ENCODE assay signal across 18 cellular contexts in the genomic region with DNA sequence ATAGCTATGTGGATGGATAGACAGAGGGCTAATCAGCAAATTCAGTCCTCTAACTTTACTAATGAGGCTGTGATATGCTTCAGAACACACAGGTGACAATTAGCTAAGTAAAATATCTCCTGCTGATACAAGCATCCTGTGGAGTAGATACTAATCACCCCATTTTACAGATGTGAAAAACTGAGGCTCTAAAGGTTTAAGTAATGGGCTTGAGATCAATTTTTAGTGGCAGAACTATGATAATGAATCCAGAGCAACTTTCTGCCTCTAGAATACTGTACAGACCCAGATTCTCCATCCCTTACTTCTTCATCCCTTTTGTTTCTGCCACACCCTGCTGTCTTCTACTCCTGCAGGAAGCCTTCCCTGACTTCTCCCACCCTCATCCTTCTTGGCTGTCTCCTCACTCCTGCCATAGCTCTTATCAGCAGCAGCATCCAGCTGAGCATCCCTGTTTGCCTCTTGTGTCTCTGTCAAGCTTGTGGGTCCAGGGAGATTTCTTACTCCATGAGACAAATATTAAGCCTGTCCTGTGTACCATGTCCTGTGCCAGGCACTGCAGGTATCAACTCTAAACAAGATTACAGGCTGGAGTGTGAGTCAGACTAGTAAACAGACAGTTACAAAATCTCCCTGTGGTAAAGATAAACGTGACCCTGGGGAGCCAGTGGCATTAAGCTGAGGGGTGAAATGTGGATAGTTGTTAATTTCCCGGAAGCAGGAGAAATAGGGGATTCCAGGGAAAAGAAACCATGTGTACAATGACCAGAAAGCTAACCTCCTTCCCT. TPM values are rescaled to one million over a fixed set of nuclear protein-coding genes. Genes with fewer than 3 reads are reported as not detected.
"Had no signal": no experiment of that assay in that cellular context is flagged by ENCODE, and none has a peak within 500 bp of the region (broad histone marks: within the 10 kb centered on the region; RNA-seq: fewer than 3 reads in every experiment).

No MANE protein-coding gene starts in this region.

- DNase-seq: activated CD4-positive, alpha-beta T cell treated with anti-CD3 and anti-CD28 coated beads for 48 hours; activated CD8-positive, alpha-beta memory T cell treated with anti-CD3 and anti-CD28 coated beads, Interleukin-2, amount 50 U/mL, for 4 hours; activated CD8-positive, alpha-beta T cell treated with anti-CD3 and anti-CD28 coated beads for 36 hours; activated naive CD4-positive, alpha-beta T cell treated with Interleukin-2 at 50 U/mL for 16 hours; activated naive CD8-positive, alpha-beta T cell treated with anti-CD3 and anti-CD28 coated beads, Interleukin-2, amount 50 U/mL, for 24 hours; dorsolateral prefrontal cortex; erythroblast; left lung; mesenchymal stem cell; naive thymus-derived CD8-positive, alpha-beta T cell; retina; stimulated activated CD4-positive, alpha-beta T cell treated with anti-CD3 and anti-CD28 coated beads, Interleukin-2, amount 100 ng/mL, for 48 hours; stimulated activated naive B cell treated with anti-CD40 and anti-IgM and Interleukin-4, amounts not matched to agents 10 μg/mL and 1 μg/mL and 100 μg/mL, for 72 hours; T-helper 17 cell; thyroid gland had no signal

- H3K9me3 ChIP-seq: gastroesophageal sphincter, left lung, thyroid gland had no signal

- H3K9me3 Mint-ChIP-seq: activated CD8-positive, alpha-beta T cell treated with anti-CD3 and anti-CD28 coated beads for 36 hours; activated naive CD8-positive, alpha-beta T cell treated with anti-CD3 and anti-CD28 coated beads, Interleukin-2, amount 50 U/mL, for 24 hours; endodermal cell had no signal

- ATAC-seq: activated CD8-positive, alpha-beta T cell treated with anti-CD3 and anti-CD28 coated beads for 36 hours; activated naive CD8-positive, alpha-beta T cell treated with anti-CD3 and anti-CD28 coated beads, Interleukin-2, amount 50 U/mL, for 24 hours; gastroesophageal sphincter; left lung; naive thymus-derived CD8-positive, alpha-beta T cell; stimulated activated naive B cell treated with anti-CD40 and anti-IgM and Interleukin-4, amounts not matched to agents 10 μg/mL and 1 μg/mL and 100 μg/mL, for 72 hours; T-helper 17 cell had no signal

- H3K27ac ChIP-seq: dorsolateral prefrontal cortex, gastroesophageal sphincter, left lung, thyroid gland had no signal

- H3K36me3 ChIP-seq: gastroesophageal sphincter, left lung, thyroid gland had no signal

- H3K36me3 Mint-ChIP-seq: naive thymus-derived CD8-positive, alpha-beta T cell; stimulated activated naive B cell treated with anti-CD40 and anti-IgM and Interleukin-4, amounts not matched to agents 10 μg/mL and 1 μg/mL and 100 μg/mL, for 72 hours had no signal

- H3K27ac Mint-ChIP-seq: activated CD8-positive, alpha-beta T cell treated with anti-CD3 and anti-CD28 coated beads for 36 hours; activated naive CD8-positive, alpha-beta T cell treated with anti-CD3 and anti-CD28 coated beads, Interleukin-2, amount 50 U/mL, for 24 hours; endodermal cell; naive thymus-derived CD8-positive, alpha-beta T cell; T-helper 17 cell had no signal

- H3K27me3 ChIP-seq: thyroid gland had no signal

- H3K4me1 Mint-ChIP-seq: activated naive CD8-positive, alpha-beta T cell treated with anti-CD3 and anti-CD28 coated beads, Interleukin-2, amount 50 U/mL, for 24 hours; endodermal cell; naive thymus-derived CD8-positive, alpha-beta T cell; stimulated activated naive B cell treated with anti-CD40 and anti-IgM and Interleukin-4, amounts not matched to agents 10 μg/mL and 1 μg/mL and 100 μg/mL, for 72 hours; T-helper 17 cell had no signal

- H3K4me3 Mint-ChIP-seq: activated CD8-positive, alpha-beta T cell treated with anti-CD3 and anti-CD28 coated beads for 36 hours; activated naive CD8-positive, alpha-beta T cell treated with anti-CD3 and anti-CD28 coated beads, Interleukin-2, amount 50 U/mL, for 24 hours; endodermal cell; naive thymus-derived CD8-positive, alpha-beta T cell; stimulated activated naive B cell treated with anti-CD40 and anti-IgM and Interleukin-4, amounts not matched to agents 10 μg/mL and 1 μg/mL and 100 μg/mL, for 72 hours; T-helper 17 cell had no signal

- H3K4me3 ChIP-seq: dorsolateral prefrontal cortex, gastroesophageal sphincter, left lung, thyroid gland had no signal

RNA-seq across cellular contexts. Expression of a gene that starts 39.2 kb away (rescaled TPM):
- total RNA-seq: activated CD8-positive, alpha-beta T cell treated with anti-CD3 and anti-CD28 coated beads for 36 hours; naive thymus-derived CD8-positive, alpha-beta T cell; skeletal muscle tissue; T-helper 17 cell; thyroid gland had no signal
- polyA plus RNA-seq: naive thymus-derived CD8-positive, alpha-beta T cell had no signal
